Comparison of ENCODE assay signal across 8 cellular contexts in genomic region chr11:49151211-49151610, GRCh38. TPM values are rescaled to one million over a fixed set of nuclear protein-coding genes. Genes with fewer than 3 reads are reported as not detected.
"Had no signal": no experiment of that assay in that cellular context is flagged by ENCODE, and none has a peak within 500 bp of the region (broad histone marks: within the 10 kb centered on the region; RNA-seq: fewer than 3 reads in every experiment).

No MANE protein-coding gene starts in this region.

- DNase-seq: GDM1, GF-D8 had no signal

- FAIRE-seq: GM12878, GM12891, GM12892, GM18507, GM19239 had no signal

- H3K4me3 ChIP-seq: GM12878 had no signal

RNA-seq across cellular contexts. Expression of gene FOLH1, which starts 57.2 kb away (rescaled TPM):
- total RNA-seq: G401, GM12878 had no signal
